8 cellular contexts compared by ENCODE assay signal in the genomic region with DNA sequence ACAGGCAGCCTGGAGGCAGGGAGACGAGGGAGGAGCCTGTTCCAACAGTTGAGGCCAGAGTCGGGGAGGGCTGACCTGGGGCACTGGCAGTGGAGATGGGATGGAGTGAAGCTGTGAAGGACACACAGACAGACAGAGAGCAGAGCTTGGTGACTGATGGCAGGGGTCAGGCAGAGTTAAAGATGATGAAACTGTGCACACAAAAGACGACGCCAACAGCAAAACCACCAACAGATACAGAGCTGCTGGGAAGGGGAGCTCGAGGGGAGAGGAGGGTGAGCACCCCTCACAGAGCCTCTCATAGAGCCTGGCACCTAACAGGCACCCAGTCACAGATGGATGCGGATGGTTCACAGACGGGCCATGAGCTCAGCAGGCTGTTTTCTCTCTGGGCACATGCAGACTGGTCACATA. TPM values are rescaled to one million over a fixed set of nuclear protein-coding genes. Genes with fewer than 3 reads are reported as not detected.
DNase-seq lines count a peak whose midpoint lies in the region; ATAC-seq, FAIRE-seq and TF ChIP-seq lines count a peak whose summit lies in the region.
"Not testable (repeated sequence)": the region's sequence is repeated elsewhere in the genome, so short reads cannot be mapped to it uniquely, and the experiment has no call there.

No MANE protein-coding gene starts in this region.

- not testable (repeated sequence) for TF ChIP-seq EP300 in GM12878 (IDR thresholded peaks at IDR 0.05; ENCODE audit: borderline replicate concordance in 1 of 2, control insufficient read depth in 1 of 2, low read depth in 2 of 2, low read length in 2 of 2)

- H3K4me2 ChIP-seq in GM12878 (ENCODE audit: control insufficient read depth, insufficient read depth), result not testable (repeated sequence)

- intact Hi-C loops in CD4-positive, alpha-beta memory T cell (cut with micrococcal nuclease); GM12878 (cut with micrococcal nuclease; ENCODE audit: unreplicated experiment); right cardiac atrium (cut with DNase I); natural killer cell (cut with micrococcal nuclease): not testable (repeated sequence)

- not testable (repeated sequence) for H3K36me3 ChIP-seq in CD4-positive, alpha-beta memory T cell (ENCODE audit: insufficient read depth, low read length); GM12878 (ENCODE audit: control insufficient read depth in 2 of 2, insufficient read depth in 2 of 2, low read length in 1 of 2); stomach smooth muscle (ENCODE audit: control insufficient read depth in 2 of 2, insufficient read depth in 2 of 2, low read length in 2 of 2)

- peak; percentile 7 for FAIRE-seq in GM12878 (lab: Jason Lieb, UNC)

- POLR2A ChIA-PET in CD4-positive, alpha-beta memory T cell (lab: Charles Lee; ENCODE audit: partially characterized antibody), result interaction anchor here (1.3 to 3.2 kb wide), 5 partner anchors 10 to 55 kb away, joined by 3 to 12 read pairs (median 5); a partner anchor contains a TSS
- POLR2A ChIA-PET in GM12878 (lab: Charles Lee), result interaction anchor here (0.6 kb wide), 1 partner anchor 15 kb away, joined by 5 read pairs; no protein-coding TSS in a partner anchor

- not testable (repeated sequence) for H3K4me3 ChIP-seq in CD4-positive, alpha-beta memory T cell (ENCODE audit: low read length in 2 of 2); HL-60 (replicated peaks; ENCODE audit: insufficient read depth, low read length); GM12878; right cardiac atrium (ENCODE audit: low read length); stomach smooth muscle (ENCODE audit: low read length in 2 of 2)

- RAD21 ChIA-PET in GM12878 (lab: Charles Lee; ENCODE audit: unreplicated experiment), result not testable (repeated sequence)

- in situ Hi-C loops in GM12878 (cut with MboI), result not testable (repeated sequence)

- H3K4me1 Mint-ChIP-seq in CD4-positive, alpha-beta memory T cell, result peaks cover 21 to 46% (median 23%) of the 10 kb centered on the region in 4 donors
- H3K4me1 Mint-ChIP-seq in T-helper 2 cell treated with Interferon-gamma antibody and Interleukin-4, amounts not matched to agents 5 μg/mL and 100 μg/mL, for 36 hours (ENCODE audit: low read depth), result peaks cover 26% of the 10 kb centered on the region
- H3K4me1 Mint-ChIP-seq in activated T-cell treated with anti-CD3 and anti-CD28 coated beads, Interleukin-2, amount 50 U/mL, for 72 hours (ENCODE audit: low read depth), result peaks cover 43% of the 10 kb centered on the region
- H3K4me1 Mint-ChIP-seq in natural killer cell, result peaks cover 15 to 36% of the 10 kb centered on the region in 2 donors

- peak overlapping the region; percentile 84 to 96 (median 92) for H3K27ac Mint-ChIP-seq in CD4-positive, alpha-beta memory T cell
- H3K27ac Mint-ChIP-seq in T-helper 2 cell treated with Interferon-gamma antibody and Interleukin-4, amounts not matched to agents 5 μg/mL and 100 μg/mL, for 36 hours, result peak overlapping the region; percentile 94
- peak overlapping the region; percentile 95 for H3K27ac Mint-ChIP-seq in activated T-cell treated with anti-CD3 and anti-CD28 coated beads, Interleukin-2, amount 50 U/mL, for 72 hours
- H3K27ac Mint-ChIP-seq in natural killer cell, result peak overlapping the region; percentile 81 to 98

- not testable (repeated sequence) for H4K20me1 ChIP-seq in GM12878 (ENCODE audit: control insufficient read depth, insufficient read depth)

- not testable (repeated sequence) for H3K9me3 Mint-ChIP-seq in CD4-positive, alpha-beta memory T cell; T-helper 2 cell treated with Interferon-gamma antibody and Interleukin-4, amounts not matched to agents 5 μg/mL and 100 μg/mL, for 36 hours; activated T-cell treated with anti-CD3 and anti-CD28 coated beads, Interleukin-2, amount 50 U/mL, for 72 hours; natural killer cell

- not testable (repeated sequence) for DNase-seq in CD4-positive, alpha-beta memory T cell; T-helper 2 cell treated with Interferon-gamma antibody and Interleukin-4, amounts not matched to agents 5 μg/mL and 100 μg/mL, for 36 hours (ENCODE audit: low spot score); activated T-cell treated with anti-CD3 and anti-CD28 coated beads, Interleukin-2, amount 50 U/mL, for 72 hours; GM12878 (ENCODE audit: low read depth, low spot score); right cardiac atrium; natural killer cell
- DNase-seq in HL-60 (ENCODE audit: low read depth in 1 of 2, low spot score in 1 of 2), result peak in 1 of 2 experiments; percentile 38

- not testable (repeated sequence) for TF ChIP-seq RAD21 in GM12878 (IDR thresholded peaks at IDR 0.05; ENCODE audit: insufficient read depth, low read depth, low read length)

- not testable (repeated sequence) for H3K79me2 ChIP-seq in GM12878 (ENCODE audit: control insufficient read depth, insufficient read depth, low read length)

- not testable (repeated sequence) for H3K36me3 Mint-ChIP-seq in CD4-positive, alpha-beta memory T cell; T-helper 2 cell treated with Interferon-gamma antibody and Interleukin-4, amounts not matched to agents 5 μg/mL and 100 μg/mL, for 36 hours (ENCODE audit: low read depth); activated T-cell treated with anti-CD3 and anti-CD28 coated beads, Interleukin-2, amount 50 U/mL, for 72 hours (ENCODE audit: insufficient read depth in 2 of 2); natural killer cell

- not testable (repeated sequence) for BruUV-seq in GM12878 (replicated peaks; lab: Mats Ljungman, UMichigan)

- not testable (repeated sequence) for H3K27me3 ChIP-seq in CD4-positive, alpha-beta memory T cell (ENCODE audit: insufficient read depth, low read length); HL-60 (ENCODE audit: insufficient read depth, poor library complexity, severe bottlenecking); GM12878 (replicated peaks in 1 of 2; ENCODE audit: control insufficient read depth in 2 of 2, insufficient read depth in 2 of 2, low read length in 1 of 2); right cardiac atrium (ENCODE audit: control insufficient read depth, insufficient read depth); stomach smooth muscle (ENCODE audit: control insufficient read depth in 1 of 2, insufficient read depth in 2 of 2, low read length in 2 of 2)

- WGBS in GM12878 (ENCODE audit: insufficient coverage, insufficient replicate concordance, low lambda C conversion rate, missing lambda C conversion rate), result 44% methylated on average over 2 of the region's 7 CpGs
- WGBS in right cardiac atrium, result 57% methylated on average over 4 of the region's 7 CpGs

- SMC1A ChIA-PET in GM12878 (lab: Charles Lee; ENCODE audit: uncharacterized antibody, unreplicated experiment), result interaction anchor here (1.3 to 2.0 kb wide), 3 partner anchors 47 to 66 kb away, joined by 4 to 5 read pairs (median 4); no protein-coding TSS in a partner anchor

- H3K9ac ChIP-seq in GM12878 (ENCODE audit: control insufficient read depth, insufficient read depth, low read length); stomach smooth muscle (ENCODE audit: low read length in 2 of 2): not testable (repeated sequence)

- peak; percentile 44 to 63 for ATAC-seq in activated T-cell treated with anti-CD3 and anti-CD28 coated beads, Interleukin-2, amount 50 U/mL, for 72 hours (replicated peaks in 1 of 2)
- ATAC-seq in GM12878, result peak; percentile 17
- ATAC-seq in right cardiac atrium, result peak; percentile 51 to 55
- peak; percentile 54 to 77 (median 64) for ATAC-seq in natural killer cell

- not testable (repeated sequence) for H3K27ac ChIP-seq in CD4-positive, alpha-beta memory T cell (ENCODE audit: low read depth, low read length); GM12878 (ENCODE audit: control insufficient read depth, insufficient read depth); right cardiac atrium (ENCODE audit: low read length)
- H3K27ac ChIP-seq in HL-60 (replicated peaks) (peak overlapping the region; percentile 50), stomach smooth muscle (ENCODE audit: low read length) (peak overlapping the region; percentile 76)

- H3K4me1 ChIP-seq in CD4-positive, alpha-beta memory T cell (ENCODE audit: insufficient read depth, low read length), result peaks cover 25% of the 10 kb centered on the region
- not testable (repeated sequence) for H3K4me1 ChIP-seq in GM12878 (ENCODE audit: control insufficient read depth, insufficient read depth, low read length); right cardiac atrium (ENCODE audit: control insufficient read depth, insufficient read depth, low read length); stomach smooth muscle (ENCODE audit: control insufficient read depth, insufficient read depth, low read length)

- peak overlapping the region; percentile 26; the same call in 1 of the 2 replicates for H2AFZ ChIP-seq in GM12878 (ENCODE audit: control insufficient read depth, low read depth, low read length)

- CTCF ChIA-PET in CD4-positive, alpha-beta memory T cell (lab: Charles Lee; ENCODE audit: partially characterized antibody), result interaction anchor here (1.3 to 1.7 kb wide), 2 partner anchors 10 to 18 kb away, joined by 3 to 4 read pairs; no protein-coding TSS in a partner anchor
- CTCF ChIA-PET in GM12878 (lab: Yijun Ruan, JAX), result not testable (repeated sequence)

- not testable (repeated sequence) for TF ChIP-seq CTCF in HL-60 (IDR thresholded peaks at IDR 0.05; ENCODE audit: insufficient read depth, low read length); GM12878 (IDR thresholded peaks at IDR 0.05 in 2 of 3, conservative IDR thresholded peaks at IDR 0.05 in 1 of 3; ENCODE audit: control insufficient read depth in 2 of 3, extremely low read depth in 1 of 3, insufficient read depth in 1 of 3, low read depth in 3 of 3, low read length in 3 of 3); natural killer cell (IDR thresholded peaks at IDR 0.05)

- H3K4me3 Mint-ChIP-seq in CD4-positive, alpha-beta memory T cell, result peak overlapping the region; percentile 38 to 88 (median 74)
- peak overlapping the region; percentile 85 for H3K4me3 Mint-ChIP-seq in T-helper 2 cell treated with Interferon-gamma antibody and Interleukin-4, amounts not matched to agents 5 μg/mL and 100 μg/mL, for 36 hours
- H3K4me3 Mint-ChIP-seq in activated T-cell treated with anti-CD3 and anti-CD28 coated beads, Interleukin-2, amount 50 U/mL, for 72 hours, result peak overlapping the region; percentile 78 to 83
- peak overlapping the region; percentile 84 for H3K4me3 Mint-ChIP-seq in natural killer cell

- H3K27me3 Mint-ChIP-seq in CD4-positive, alpha-beta memory T cell; T-helper 2 cell treated with Interferon-gamma antibody and Interleukin-4, amounts not matched to agents 5 μg/mL and 100 μg/mL, for 36 hours (ENCODE audit: low read depth); activated T-cell treated with anti-CD3 and anti-CD28 coated beads, Interleukin-2, amount 50 U/mL, for 72 hours (ENCODE audit: low read depth); natural killer cell (ENCODE audit: low read depth in 2 of 2): not testable (repeated sequence)

- TF ChIP-seq POLR2A in GM12878 (IDR thresholded peaks at IDR 0.05; ENCODE audit: low read depth, low read length), result not testable (repeated sequence)

- not testable (repeated sequence) for H3K9me3 ChIP-seq in CD4-positive, alpha-beta memory T cell (ENCODE audit: control insufficient read depth in 1 of 2, low read length in 2 of 2); GM12878 (replicated peaks; ENCODE audit: control insufficient read depth, insufficient read depth, low read length); right cardiac atrium (ENCODE audit: control insufficient read depth, low read length); stomach smooth muscle (ENCODE audit: control insufficient read depth in 2 of 2, low read length in 2 of 2)

RNA-seq across cellular contexts. Expression of a gene that starts 10.4 kb away (rescaled TPM):
- total RNA-seq in CD4-positive, alpha-beta memory T cell, result 100 to 1,000 TPM; 334 to 343 TPM
- polyA plus RNA-seq in CD4-positive, alpha-beta memory T cell, result 100 to 1,000 TPM; 594 to 669 TPM
- total RNA-seq in activated T-cell treated with anti-CD3 and anti-CD28 coated beads, Interleukin-2, amount 50 U/mL, for 72 hours, result 100 to 1,000 TPM; 281 to 298 TPM
- 67.4 and 69.4 TPM in 2 replicates for total RNA-seq in GM12878 (2013; cell fraction: nucleolus; rRNA removed)
- total RNA-seq in GM12878 (2014; rRNA removed), result 279 and 294 TPM in 2 replicates
- 206 and 211 TPM in 2 replicates for total RNA-seq in GM12878 (2014; rRNA removed; fragmentation: Illumina TruSeq; extraction: Trizol)
- total RNA-seq in GM12878 (2021), result 315 and 317 TPM in 2 replicates
- 183 TPM for polyA plus RNA-seq in GM12878 (2011; ENCODE audit: low read depth)
- polyA plus RNA-seq in GM12878 (2011; rRNA removed), result 202 and 343 TPM in 2 replicates
- polyA plus RNA-seq in GM12878 (2011; cell fraction: cytosol; rRNA removed), result 285 and 339 TPM in 2 replicates
- 202 and 358 TPM in 2 replicates for polyA plus RNA-seq in GM12878 (2011; cell fraction: nucleus; rRNA removed)
- polyA plus RNA-seq in GM12878 (2012), result 215 and 225 TPM in 2 replicates
- polyA plus RNA-seq in GM12878 (2014; fragmentation: Illumina TruSeq; extraction: Trizol), result 432 and 447 TPM in 2 replicates
- 100 to 1,000 TPM in 1 of 2 experiments, 10 to 100 TPM in 1; 93.8 to 104 TPM for polyA plus RNA-seq in GM12878 (2014; fragmentation: Nextera tagmentation; extraction: Ambion mirVana)
- polyA plus RNA-seq in GM12878 (2014; rRNA removed), result 232 and 241 TPM in 2 replicates
- polyA plus RNA-seq in GM12878 (2016; fragmentation: Nextera tagmentation; extraction: Ambion mirVana), result 100 to 1,000 TPM; 267 to 272 TPM
- polyA minus RNA-seq in GM12878 (2011; rRNA and poly(A)+ RNA removed), result 303 and 349 TPM in 2 replicates
- 122 and 136 TPM in 2 replicates for polyA minus RNA-seq in GM12878 (2011; cell fraction: cytosol; rRNA and poly(A)+ RNA removed)
- 53.2 and 119 TPM in 2 replicates for polyA minus RNA-seq in GM12878 (2011; cell fraction: nucleus; rRNA and poly(A)+ RNA removed)
- total RNA-seq in right cardiac atrium, result 100 to 1,000 TPM; 111 to 201 (median 120) TPM
- polyA plus RNA-seq in right cardiac atrium, result 78.1 TPM
- 1,000 to 10,000 TPM in 1 of 3 donors, 100 to 1,000 TPM in 2; 866 to 1,028 (median 919) TPM for total RNA-seq in natural killer cell
